11 cellular contexts compared by ENCODE assay signal in genomic region chr11:68998390-68998911, GRCh38. TPM values are rescaled to one million over a fixed set of nuclear protein-coding genes. Genes with fewer than 3 reads are reported as not detected.
DNase-seq lines count a peak whose midpoint lies in the region; ATAC-seq and TF ChIP-seq lines count a peak whose summit lies in the region.
"Had no signal": no experiment of that assay in that cellular context is flagged by ENCODE, and none has a peak within 500 bp of the region (broad histone marks: within the 10 kb centered on the region; RNA-seq: fewer than 3 reads in every experiment).

No MANE protein-coding gene starts in this region.

- intact Hi-C loops in natural killer cell (cut with micrococcal nuclease), result loop anchor here (2.0 kb wide), 1 partner anchor 50 kb away; the partner anchor contains the start of gene TPCN2

- ATAC-seq in natural killer cell, result peak in 1 of 3 donors; percentile 25
- ATAC-seq in HG02852 (IDR thresholded peaks at IDR 0.05; ENCODE audit: unreplicated experiment), result no peak
- no peak for ATAC-seq in GM21576 (IDR thresholded peaks at IDR 0.05; ENCODE audit: unreplicated experiment)
- no peak for ATAC-seq in GM19395 (IDR thresholded peaks at IDR 0.05; ENCODE audit: unreplicated experiment)

- H3K9me3 Mint-ChIP-seq in natural killer cell, result no peaks in the 10 kb centered on the region

- peak overlapping the region; percentile 58 for H3K4me3 Mint-ChIP-seq in natural killer cell

- H3K27me3 Mint-ChIP-seq in natural killer cell (ENCODE audit: low read depth in 2 of 2), result peaks cover 6 to 8% of the 10 kb centered on the region in 2 donors

- peak; percentile 89 for DNase-seq in DMS79 treated with DMSO at 0.1 percent for 48 hours (lab: John Stamatoyannopoulos, UW)
- peak; percentile 89 for DNase-seq in NCI-H2171 (lab: John Stamatoyannopoulos, UW)
- peak; percentile 65 for DNase-seq in cerebellar cortex (ENCODE audit: low spot score)
- no peak for DNase-seq in natural killer cell
- DNase-seq in CD1c-positive myeloid dendritic cell (ENCODE audit: extremely low spot score), result no peak
- DNase-seq: cerebellar nuclear complex; stimulated activated CD8-positive, alpha-beta memory T cell treated with anti-CD3 and anti-CD28 coated beads, Interleukin-4, amount 100 ng/mL, for 48 hours had no signal

- no peaks in the 10 kb centered on the region for H3K36me3 Mint-ChIP-seq in natural killer cell

- H3K4me1 Mint-ChIP-seq in natural killer cell, result peaks cover 20 to 29% of the 10 kb centered on the region in 2 donors

- peak overlapping the region in 1 of 2 donors; percentile 89 for H3K27ac Mint-ChIP-seq in natural killer cell

- no peak for TF ChIP-seq CTCF in natural killer cell (IDR thresholded peaks at IDR 0.05)

RNA-seq across cellular contexts. Expression of gene MRGPRF, which starts 14.6 kb away (rescaled TPM):
- total RNA-seq in natural killer cell, result not detected
- total RNA-seq: T-helper 2 cell treated with Interferon-gamma antibody and Interleukin-4, amounts not matched to agents 100 ng/mL and 5 ng/mL, for 36 hours had no signal

RNA-seq across cellular contexts. Expression of gene MRGPRD, which starts 17.7 kb away (rescaled TPM):
- total RNA-seq in natural killer cell, result not detected
- total RNA-seq: T-helper 2 cell treated with Interferon-gamma antibody and Interleukin-4, amounts not matched to agents 100 ng/mL and 5 ng/mL, for 36 hours had no signal

RNA-seq across cellular contexts. Expression of gene TPCN2, which starts 50.3 kb away (rescaled TPM):
- total RNA-seq in natural killer cell, result 10 to 100 TPM; 14.9 to 18.3 (median 18.2) TPM

Comparison
In these comparisons a context has a peak if more than half of its experiments do, and no peak if none do; other contexts are left out.
1. DNase-seq: peak in DMS79 treated with DMSO at 0.1 percent for 48 hours (single experiment), NCI-H2171 (single experiment) and cerebellar cortex (single experiment); none in natural killer cell (single experiment) and CD1c-positive myeloid dendritic cell (single experiment).